Comparison of ENCODE assay signal across 8 cellular contexts in the genomic region with DNA sequence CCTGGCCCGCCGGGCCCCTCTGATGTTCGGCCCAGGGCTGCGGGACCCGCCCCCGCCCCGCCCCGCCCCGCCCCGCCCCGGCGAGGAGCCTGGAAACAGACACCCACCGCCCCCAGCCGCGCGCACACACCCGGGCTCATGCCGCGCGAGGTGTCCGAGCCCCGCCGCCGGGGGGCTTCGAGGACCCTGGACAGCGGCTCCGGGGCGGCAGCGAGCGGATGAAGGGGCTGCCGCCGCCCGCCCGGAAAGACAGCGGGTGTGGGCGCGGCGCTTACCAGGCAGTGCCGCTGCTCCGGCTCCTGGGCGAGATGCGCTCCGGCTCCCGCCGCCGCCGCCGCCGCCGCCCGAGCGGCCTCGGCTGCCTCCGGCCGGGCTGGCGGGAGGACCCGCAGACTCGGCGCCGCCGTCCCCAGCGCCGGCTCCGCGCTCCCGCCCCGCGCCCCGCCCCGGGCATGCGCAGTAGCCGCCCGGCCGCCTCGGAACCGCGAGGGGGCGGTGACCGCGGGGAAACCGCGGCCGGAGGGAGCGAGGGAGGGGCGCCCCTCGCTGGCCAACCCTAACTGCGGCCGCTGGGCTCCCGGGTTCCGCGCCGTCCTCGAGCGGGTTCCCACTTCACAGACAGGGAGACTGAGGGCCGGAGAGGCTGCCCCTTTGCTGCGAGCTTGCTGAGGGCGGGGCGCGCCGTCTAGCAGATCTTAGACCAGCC. TPM values are rescaled to one million over a fixed set of nuclear protein-coding genes. Genes with fewer than 3 reads are reported as not detected.
DNase-seq lines count a peak whose midpoint lies in the region; ATAC-seq and TF ChIP-seq lines count a peak whose summit lies in the region.

A gene (minus strand): TSS at position 433 of the 706 bp plus-strand sequence. CDS start 10,322 bp downstream, outside the sequence.

- H3K4me2 ChIP-seq in DOHH2 (ENCODE audit: low read length), result peak within 1 kb of the TSS; percentile 86

- H3K79me2 ChIP-seq in DOHH2 (ENCODE audit: control insufficient read depth, low read length), result peaks cover 31% of the 10 kb centered on the region

- peaks cover 8% of the 10 kb centered on the region for H4K20me1 ChIP-seq in DOHH2 (ENCODE audit: control insufficient read depth, insufficient read depth, low read depth, low read length)

- H3K4me3 ChIP-seq in DOHH2 (ENCODE audit: low read length) (peak within 1 kb of the TSS; percentile 83), SJSA1 (peak within 1 kb of the TSS; percentile 84), right atrium auricular region (peak within 1 kb of the TSS; percentile 51 to 68)

- no peak within 1 kb of the TSS for H3K27ac Mint-ChIP-seq in activated naive CD8-positive, alpha-beta T cell treated with anti-CD3 and anti-CD28 coated beads, Interleukin-2, amount 10 ng/mL, durations not matched to agents 7 days and 5 days

- POLR2A ChIA-PET in activated naive CD8-positive, alpha-beta T cell treated with anti-CD3 and anti-CD28 coated beads, Interleukin-2, amount 10 ng/mL, durations not matched to agents 7 days and 5 days (lab: Charles Lee), result no interaction called here

- H3K9me3 Mint-ChIP-seq in activated naive CD8-positive, alpha-beta T cell treated with anti-CD3 and anti-CD28 coated beads, Interleukin-2, amount 10 ng/mL, durations not matched to agents 7 days and 5 days, result no peaks in the 10 kb centered on the region

- H3K4me1 ChIP-seq in DOHH2 (ENCODE audit: control insufficient read depth, low read length) (peaks cover 14% of the 10 kb centered on the region), SJSA1 (replicated peaks) (peaks cover 27% of the 10 kb centered on the region), right atrium auricular region (peaks cover 0 to 15% of the 10 kb centered on the region in 2 donors)

- H3K27ac ChIP-seq in DOHH2 (ENCODE audit: low read depth, low read length), result no peak within 1 kb of the TSS
- no peak within 1 kb of the TSS for H3K27ac ChIP-seq in SJSA1
- H3K27ac ChIP-seq in right atrium auricular region, result no peak within 1 kb of the TSS

- H3F3A ChIP-seq in DOHH2 (ENCODE audit: control insufficient read depth, insufficient read depth), result peaks cover 4% of the 10 kb centered on the region; the same call in 1 of the 2 replicates

- peaks cover 36% of the 10 kb centered on the region for H3K27me3 Mint-ChIP-seq in activated naive CD8-positive, alpha-beta T cell treated with anti-CD3 and anti-CD28 coated beads, Interleukin-2, amount 10 ng/mL, durations not matched to agents 7 days and 5 days

- peak; percentile 76 for ATAC-seq in GM21390 (IDR thresholded peaks at IDR 0.05; ENCODE audit: unreplicated experiment)
- ATAC-seq in activated naive CD8-positive, alpha-beta T cell treated with anti-CD3 and anti-CD28 coated beads, Interleukin-2, amount 10 ng/mL, durations not matched to agents 7 days and 5 days (ENCODE audit: low read depth), result peak; percentile 66
- ATAC-seq in sciatic nerve, result peak; percentile 56

- H3K4me3 Mint-ChIP-seq in activated naive CD8-positive, alpha-beta T cell treated with anti-CD3 and anti-CD28 coated beads, Interleukin-2, amount 10 ng/mL, durations not matched to agents 7 days and 5 days, result peak within 1 kb of the TSS; percentile 84

- intact Hi-C loops in sciatic nerve (cut with DNase I), result no loop called here

- peak in 46 of 76 experiments; percentile 2 to 61 (median 30) for DNase-seq in HUDEP-2 (lab: John Stamatoyannopoulos, UW; ENCODE audit: unreplicated experiment in 76 of 76)
- peak; percentile 69 to 76 for DNase-seq in SJSA1 (ENCODE audit: low read depth in 1 of 2, low spot score in 2 of 2)
- peak; percentile 84 for DNase-seq in activated naive CD8-positive, alpha-beta T cell treated with anti-CD3 and anti-CD28 coated beads, Interleukin-2, amount 10 ng/mL, durations not matched to agents 7 days and 5 days
- DNase-seq in right atrium auricular region (ENCODE audit: low spot score), result no peak
- DNase-seq in sciatic nerve (ENCODE audit: low spot score), result no peak
- no peak for DNase-seq in ureter (ENCODE audit: low spot score)

- H3K27me3 ChIP-seq in DOHH2 (ENCODE audit: control insufficient read depth, low read length) (peaks cover 13% of the 10 kb centered on the region), SJSA1 (replicated peaks) (no peaks in the 10 kb centered on the region), right atrium auricular region (no peaks in the 10 kb centered on the region)

- H3K4me1 Mint-ChIP-seq in activated naive CD8-positive, alpha-beta T cell treated with anti-CD3 and anti-CD28 coated beads, Interleukin-2, amount 10 ng/mL, durations not matched to agents 7 days and 5 days, result peaks cover 8% of the 10 kb centered on the region

- no peak for TF ChIP-seq CTCF in DOHH2 (IDR thresholded peaks at IDR 0.05; ENCODE audit: low read depth, low read length, poor library complexity, severe bottlenecking)
- peak in 1 of 2 donors; percentile 39 for TF ChIP-seq CTCF in right atrium auricular region (IDR thresholded peaks at IDR 0.05)

- H3K9me2 ChIP-seq in DOHH2 (replicated peaks; ENCODE audit: control insufficient read depth, low read length), result no peaks in the 10 kb centered on the region

- H3K9me3 ChIP-seq in DOHH2 (ENCODE audit: control insufficient read depth, insufficient read depth, low read length) (no peaks in the 10 kb centered on the region), SJSA1 (replicated peaks) (no peaks in the 10 kb centered on the region), right atrium auricular region (no peaks in the 10 kb centered on the region)

- H3K36me3 ChIP-seq in DOHH2 (ENCODE audit: control insufficient read depth, low read length) (no peaks in the 10 kb centered on the region; the same call in 1 of the 2 replicates), SJSA1 (no peaks in the 10 kb centered on the region; the same call in none of the 2 replicates), right atrium auricular region (no peaks in the 10 kb centered on the region)

- H3K36me3 Mint-ChIP-seq in activated naive CD8-positive, alpha-beta T cell treated with anti-CD3 and anti-CD28 coated beads, Interleukin-2, amount 10 ng/mL, durations not matched to agents 7 days and 5 days, result no peaks in the 10 kb centered on the region

RNA-seq across cellular contexts. Expression of the gene that starts here (rescaled TPM):
- 15.0 and 15.6 TPM in 2 replicates for total RNA-seq in SJSA1 (2014; rRNA removed; shearing (Covaris generic))
- 1 to 10 TPM; 1.5 to 1.6 TPM for total RNA-seq in activated naive CD8-positive, alpha-beta T cell treated with anti-CD3 and anti-CD28 coated beads, Interleukin-2, amount 10 ng/mL, durations not matched to agents 7 days and 5 days
- total RNA-seq in right atrium auricular region (under 1 TPM; 0.22 to 0.79 TPM), sciatic nerve (0.53 TPM), ureter (0.13 TPM)

Comparison
In these comparisons a context has a peak if more than half of its experiments do, and no peak if none do; other contexts are left out.
1. Peak in ATAC-seq in sciatic nerve; RNA of the gene not detected or under 1 TPM.
2. DNase-seq: peak in HUDEP-2 (46 of 76), SJSA1 (2 of 2) and activated naive CD8-positive, alpha-beta T cell treated with anti-CD3 and anti-CD28 coated beads, Interleukin-2, amount 10 ng/mL, durations not matched to agents 7 days and 5 days (single experiment); none in right atrium auricular region (single experiment), sciatic nerve (single experiment) and ureter (single experiment).
3. Peak in every context shown above with its lines, with median percentiles within 50 percentile points of each other: H3K4me3 ChIP-seq and ATAC-seq.